Comparison of ENCODE assay signal across 8 cellular contexts in genomic region chr2:219552382-219553167, GRCh38.
DNase-seq lines count a peak whose midpoint lies in the region; ATAC-seq and TF ChIP-seq lines count a peak whose summit lies in the region.

No MANE protein-coding gene starts in this region.

- CTCF ChIA-PET in AG04449 (lab: Yijun Ruan, JAX): interaction anchor here (0.9 to 7.0 kb wide), 9 partner anchors 9 to 137 kb away, joined by 3 to 72 read pairs (median 8); no protein-coding TSS in a partner anchor

- H3K4me1 Mint-ChIP-seq in memory B cell: peaks cover 9% of the 10 kb centered on the region

- peak overlapping the region; percentile 73 for H3K4me3 ChIP-seq in AG04449 (ENCODE audit: low read depth, low read length)
- H3K4me3 ChIP-seq in effector memory CD4-positive, alpha-beta T cell (ENCODE audit: insufficient read depth, low read depth, low read length, poor library complexity, severe bottlenecking): peak overlapping the region; percentile 48

- H3K36me3 Mint-ChIP-seq in memory B cell: no peaks in the 10 kb centered on the region

- H3K9me3 ChIP-seq in effector memory CD4-positive, alpha-beta T cell (ENCODE audit: control insufficient read depth, low read length): no peaks in the 10 kb centered on the region

- no peak overlapping the region for H3K27ac Mint-ChIP-seq in memory B cell

- H3K4me3 Mint-ChIP-seq in memory B cell: peak overlapping the region; percentile 76

- ATAC-seq in GM18873 (IDR thresholded peaks at IDR 0.05; ENCODE audit: low FRiP score, unreplicated experiment): peak; percentile 63
- peak; percentile 89 for ATAC-seq in HG03108 (IDR thresholded peaks at IDR 0.05; ENCODE audit: unreplicated experiment)
- ATAC-seq in memory B cell (ENCODE audit: low read depth): peak; percentile 96

- POLR2A ChIA-PET in AG04449 (lab: Yijun Ruan, JAX): interaction anchor here (1.0 to 2.0 kb wide), 4 partner anchors 9 to 54 kb away, joined by 3 to 9 read pairs (median 7); partner anchors contain the start of genes CHPF, GMPPA, INHA and OBSL1

- no peak for TF ChIP-seq CTCF in AG04449 (IDR thresholded peaks at IDR 0.05; ENCODE audit: insufficient read depth, low read length, missing control alignments)

- peaks cover 25% of the 10 kb centered on the region for H3K27me3 ChIP-seq in effector memory CD4-positive, alpha-beta T cell (replicated peaks; ENCODE audit: control insufficient read depth, insufficient read depth, low read length, poor library complexity, severe bottlenecking)

- H3K27ac ChIP-seq in effector memory CD4-positive, alpha-beta T cell (ENCODE audit: insufficient read depth, low read length, poor library complexity, severe bottlenecking): no peak overlapping the region

- no peak for DNase-seq in AG04449 (ENCODE audit: low read depth, low spot score)
- DNase-seq in NCI-H510A treated with DMSO at 0.1 percent for 48 hours (lab: John Stamatoyannopoulos, UW): peak; percentile 87
- peak; percentile 93 for DNase-seq in activated CD8-positive, alpha-beta memory T cell treated with anti-CD3 and anti-CD28 coated beads for 24 hours
- DNase-seq in effector memory CD4-positive, alpha-beta T cell: peak; percentile 56 to 69 (median 67)
- peak; percentile 63 to 75 for DNase-seq in memory B cell (ENCODE audit: low spot score in 2 of 2)
- peak; percentile 66 to 74 (median 70) for DNase-seq in stimulated activated CD4-positive, alpha-beta T cell treated with anti-CD3 and anti-CD28 coated beads, TNF-alpha, amount 100 ng/mL, for 4 hours (ENCODE audit: low read depth in 3 of 3)

- H3K9me3 Mint-ChIP-seq in memory B cell: no peaks in the 10 kb centered on the region

- peaks cover 40% of the 10 kb centered on the region for H3K27me3 Mint-ChIP-seq in memory B cell

- no peaks in the 10 kb centered on the region for H3K36me3 ChIP-seq in effector memory CD4-positive, alpha-beta T cell (ENCODE audit: control insufficient read depth, insufficient read depth, low read length)

- peaks cover 15% of the 10 kb centered on the region for H3K4me1 ChIP-seq in effector memory CD4-positive, alpha-beta T cell (ENCODE audit: control insufficient read depth, insufficient read depth, low read length, poor library complexity, severe bottlenecking)
